Comparison of ENCODE assay signal across 19 cellular contexts in the genomic region with DNA sequence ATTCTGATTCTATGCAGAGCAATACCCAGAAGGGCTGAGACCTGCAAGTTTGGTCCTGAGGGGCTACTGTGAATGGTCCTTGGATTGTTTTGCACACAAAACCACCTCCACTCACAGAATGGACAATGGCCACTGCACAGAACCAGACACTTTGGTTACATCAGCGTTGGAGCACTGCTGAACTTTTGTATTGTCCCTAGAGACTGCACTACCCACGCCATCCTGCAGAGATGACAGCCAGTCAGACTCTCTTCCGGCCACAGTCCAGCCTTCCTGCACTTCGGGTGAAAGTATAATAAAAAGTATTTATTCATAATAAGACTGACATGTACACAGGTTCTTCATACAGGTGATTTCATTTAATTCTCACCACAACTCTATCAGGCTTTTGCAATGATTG. TPM values are rescaled to one million over a fixed set of nuclear protein-coding genes. Genes with fewer than 3 reads are reported as not detected.
DNase-seq lines count a peak whose midpoint lies in the region; ATAC-seq, FAIRE-seq and TF ChIP-seq lines count a peak whose summit lies in the region.
"Had no signal": no experiment of that assay in that cellular context is flagged by ENCODE, and none has a peak within 500 bp of the region (broad histone marks: within the 10 kb centered on the region; RNA-seq: fewer than 3 reads in every experiment).

No MANE protein-coding gene starts in this region.

- CTCF ChIA-PET in activated CD4-positive, alpha-beta memory T cell treated with anti-CD3 and anti-CD28 coated beads for 36 hours (lab: Charles Lee) = interaction anchor here (0.6 kb wide), 1 partner anchor 208 kb away, joined by 4 read pairs; no protein-coding TSS in a partner anchor

- ATAC-seq in HG02759 (IDR thresholded peaks at IDR 0.05; ENCODE audit: unreplicated experiment) (peak; percentile 84), HG03571 (IDR thresholded peaks at IDR 0.05; ENCODE audit: unreplicated experiment) (peak; percentile 68)
- ATAC-seq: natural killer cell treated with Interleukin-12 subunit alpha and Interleukin-12 subunit beta and Interleukin-15 and Interleukin-18, amount 100 ng/mL, for 72 hours; upper lobe of right lung had no signal

- H3K9me3 Mint-ChIP-seq in activated CD4-positive, alpha-beta memory T cell treated with anti-CD3 and anti-CD28 coated beads for 36 hours = no peaks in the 10 kb centered on the region
- H3K9me3 Mint-ChIP-seq: natural killer cell treated with Interleukin-12 subunit alpha and Interleukin-12 subunit beta and Interleukin-15 and Interleukin-18, amount 100 ng/mL, for 72 hours had no signal

- peak; percentile 38; the same call in 1 of the 3 replicates for TF ChIP-seq CTCF in GM12872 (IDR thresholded peaks at IDR 0.05; ENCODE audit: insufficient read depth, low read depth, low read length)

- no peaks in the 10 kb centered on the region for H3K4me1 Mint-ChIP-seq in activated CD4-positive, alpha-beta memory T cell treated with anti-CD3 and anti-CD28 coated beads for 36 hours (ENCODE audit: low read depth)

- H3K4me3 Mint-ChIP-seq in activated CD4-positive, alpha-beta memory T cell treated with anti-CD3 and anti-CD28 coated beads for 36 hours = no peak overlapping the region
- H3K4me3 Mint-ChIP-seq: natural killer cell treated with Interleukin-12 subunit alpha and Interleukin-12 subunit beta and Interleukin-15 and Interleukin-18, amount 100 ng/mL, for 72 hours had no signal

- no peaks in the 10 kb centered on the region for H3K36me3 Mint-ChIP-seq in activated CD4-positive, alpha-beta memory T cell treated with anti-CD3 and anti-CD28 coated beads for 36 hours
- H3K36me3 Mint-ChIP-seq: natural killer cell treated with Interleukin-12 subunit alpha and Interleukin-12 subunit beta and Interleukin-15 and Interleukin-18, amount 100 ng/mL, for 72 hours had no signal

- no peak overlapping the region for H3K27ac Mint-ChIP-seq in activated CD4-positive, alpha-beta memory T cell treated with anti-CD3 and anti-CD28 coated beads for 36 hours
- H3K27ac Mint-ChIP-seq: natural killer cell treated with Interleukin-12 subunit alpha and Interleukin-12 subunit beta and Interleukin-15 and Interleukin-18, amount 100 ng/mL, for 72 hours had no signal

- H3K27me3 Mint-ChIP-seq in activated CD4-positive, alpha-beta memory T cell treated with anti-CD3 and anti-CD28 coated beads for 36 hours = peaks cover 24% of the 10 kb centered on the region

- intact Hi-C loops in activated CD4-positive, alpha-beta memory T cell treated with anti-CD3 and anti-CD28 coated beads for 36 hours (cut with micrococcal nuclease) = no loop called here

- peak; percentile 19 for DNase-seq in GM19239 (ENCODE audit: insufficient read length, low spot score)
- DNase-seq in hypothalamus (lab: John Stamatoyannopoulos, UW) = no peak
- DNase-seq in activated CD4-positive, alpha-beta memory T cell treated with anti-CD3 and anti-CD28 coated beads for 36 hours = no peak
- DNase-seq in kidney tubule cell (ENCODE audit: low spot score) = no peak
- no peak for DNase-seq in NCI-H1092 treated with DMSO at 0.1 percent for 48 hours (lab: John Stamatoyannopoulos, UW)
- DNase-seq: cortex of kidney, IMR-90, kidney glomerular epithelial cell, NCI-H2171, PC-9, small intestine, upper lobe of right lung had no signal

- POLR2A ChIA-PET in activated CD4-positive, alpha-beta memory T cell treated with anti-CD3 and anti-CD28 coated beads for 36 hours (lab: Charles Lee) = no interaction called here

- FAIRE-seq in GM19239 (lab: Jason Lieb, UNC) = no peak
- FAIRE-seq: G401.6, small intestine had no signal

RNA-seq across cellular contexts. Expression of a gene that starts 35.7 kb away (rescaled TPM):
- not detected for total RNA-seq in activated CD4-positive, alpha-beta memory T cell treated with anti-CD3 and anti-CD28 coated beads for 36 hours
- total RNA-seq: fibroblast of villous mesenchyme; H4; IMR-90; natural killer cell treated with Interleukin-12 subunit alpha and Interleukin-12 subunit beta and Interleukin-15 and Interleukin-18, amount 100 ng/mL, for 72 hours had no signal
